In the genomic region with DNA sequence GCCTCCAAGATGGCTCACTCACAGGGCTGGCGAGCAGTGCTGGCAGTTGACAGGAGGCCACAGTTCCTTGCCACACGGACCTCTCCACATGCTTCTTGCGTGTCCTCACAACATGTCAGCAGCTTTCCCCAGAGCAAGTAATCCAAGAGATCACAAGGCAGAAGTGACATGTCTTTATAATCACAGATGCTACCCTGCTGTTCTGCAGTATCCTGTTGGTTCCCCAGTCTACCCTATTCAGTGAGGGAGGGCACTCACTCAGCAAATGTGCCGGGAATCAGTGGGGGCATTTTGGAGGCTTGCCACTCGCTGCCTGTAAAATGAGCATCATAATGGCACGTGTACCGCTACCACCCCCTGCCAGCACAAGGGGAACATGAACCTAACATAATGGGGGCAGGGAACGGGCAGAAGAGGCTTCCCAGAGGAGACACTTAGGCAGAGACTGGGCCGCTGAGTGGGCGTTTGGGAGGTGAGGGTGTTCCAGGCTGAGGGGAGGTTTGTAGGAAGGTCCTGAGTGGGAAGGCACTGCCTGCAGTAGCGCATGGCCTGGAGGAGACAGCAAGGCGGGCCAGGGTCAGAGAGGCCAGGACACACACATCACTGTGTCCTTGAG, we compare ENCODE assay signal across 20 cellular contexts.
DNase-seq lines count a peak whose midpoint lies in the region; ATAC-seq and TF ChIP-seq lines count a peak whose summit lies in the region.
"Had no signal": no experiment of that assay in that cellular context is flagged by ENCODE, and none has a peak within 500 bp of the region (broad histone marks: within the 10 kb centered on the region; RNA-seq: fewer than 3 reads in every experiment).

No MANE protein-coding gene starts in this region.

- peaks cover 2% of the 10 kb centered on the region for H3K36me3 ChIP-seq in OCI-LY3 (replicated peaks; ENCODE audit: low read depth, low read length)
- H3K36me3 ChIP-seq: cardiac muscle cell, thoracic aorta had no signal

- peaks cover 75% of the 10 kb centered on the region for H3K4me1 ChIP-seq in OCI-LY3 (ENCODE audit: low read length)

- no peaks in the 10 kb centered on the region for H3K27me3 Mint-ChIP-seq in activated CD8-positive, alpha-beta memory T cell treated with anti-CD3 and anti-CD28 coated beads, Interleukin-2, amount 10 ng/mL, durations not matched to agents 7 days and 5 days
- no peaks in the 10 kb centered on the region for H3K27me3 Mint-ChIP-seq in stimulated activated memory B cell treated with anti-CD40 and anti-IgM and Interleukin-4, amounts not matched to agents 10 μg/mL and 1 μg/mL and 100 μg/mL, for 72 hours
- H3K27me3 Mint-ChIP-seq: CD4-positive, alpha-beta T cell; dendritic cell treated with granulocyte-macrophage colony-stimulating factor and Interleukin-4, amounts not matched to agents 40 ng/mL and 50 ng/mL, for 4 days had no signal

- DNase-seq in activated CD8-positive, alpha-beta memory T cell treated with anti-CD3 and anti-CD28 coated beads, Interleukin-2, amount 10 ng/mL, durations not matched to agents 7 days and 5 days: peak; percentile 39
- no peak for DNase-seq in activated CD8-positive, alpha-beta memory T cell treated with anti-CD3 and anti-CD28 coated beads for 24 hours
- DNase-seq in left kidney (ENCODE audit: low read depth, low spot score): peak; percentile 24
- no peak for DNase-seq in activated gamma-delta T cell treated with Interleukin-2 at 50 U/mL for 16 hours
- no peak for DNase-seq in kidney tubule cell (ENCODE audit: low spot score)
- DNase-seq in inferior parietal cortex (ENCODE audit: extremely low spot score): no peak
- DNase-seq: activated CD4-positive, CD25-positive, alpha-beta regulatory T cell treated with anti-CD3 and anti-CD28 coated beads, Interleukin-2, amount 50 U/mL, for 72 hours; CD4-positive, alpha-beta T cell; foreskin melanocyte; hypothalamus; kidney glomerular epithelial cell; NK-92 treated with Interleukin-12 subunit alpha and Interleukin-12 subunit beta, amount 100 ng/mL, for 24 hours; RPMI8226 had no signal

- no peak for ATAC-seq in activated CD8-positive, alpha-beta memory T cell treated with anti-CD3 and anti-CD28 coated beads, Interleukin-2, amount 10 ng/mL, durations not matched to agents 7 days and 5 days
- ATAC-seq in stimulated activated memory B cell treated with anti-CD40 and anti-IgM and Interleukin-4, amounts not matched to agents 10 μg/mL and 1 μg/mL and 100 μg/mL, for 72 hours: no peak

- no peaks in the 10 kb centered on the region for H4K20me1 ChIP-seq in OCI-LY3 (ENCODE audit: insufficient read depth, low read length)

- peak overlapping the region; percentile 84 for H3K27ac ChIP-seq in OCI-LY3 (ENCODE audit: low read length)
- H3K27ac ChIP-seq: cardiac muscle cell, epithelial cell of prostate, thoracic aorta had no signal

- H3K9me3 Mint-ChIP-seq in activated CD8-positive, alpha-beta memory T cell treated with anti-CD3 and anti-CD28 coated beads, Interleukin-2, amount 10 ng/mL, durations not matched to agents 7 days and 5 days (ENCODE audit: low read depth): no peaks in the 10 kb centered on the region
- H3K9me3 Mint-ChIP-seq in stimulated activated memory B cell treated with anti-CD40 and anti-IgM and Interleukin-4, amounts not matched to agents 10 μg/mL and 1 μg/mL and 100 μg/mL, for 72 hours: no peaks in the 10 kb centered on the region
- H3K9me3 Mint-ChIP-seq: CD4-positive, alpha-beta T cell; dendritic cell treated with granulocyte-macrophage colony-stimulating factor and Interleukin-4, amounts not matched to agents 40 ng/mL and 50 ng/mL, for 4 days; mesothelial cell of epicardium had no signal

- H3K4me1 Mint-ChIP-seq in activated CD8-positive, alpha-beta memory T cell treated with anti-CD3 and anti-CD28 coated beads, Interleukin-2, amount 10 ng/mL, durations not matched to agents 7 days and 5 days: peaks cover 56% of the 10 kb centered on the region
- H3K4me1 Mint-ChIP-seq in stimulated activated memory B cell treated with anti-CD40 and anti-IgM and Interleukin-4, amounts not matched to agents 10 μg/mL and 1 μg/mL and 100 μg/mL, for 72 hours: peaks cover 57% of the 10 kb centered on the region

- H3K79me2 ChIP-seq in OCI-LY3 (ENCODE audit: low read length): peaks cover 48% of the 10 kb centered on the region

- no peaks in the 10 kb centered on the region for H3K36me3 Mint-ChIP-seq in activated CD8-positive, alpha-beta memory T cell treated with anti-CD3 and anti-CD28 coated beads, Interleukin-2, amount 10 ng/mL, durations not matched to agents 7 days and 5 days
- peaks cover 5% of the 10 kb centered on the region for H3K36me3 Mint-ChIP-seq in stimulated activated memory B cell treated with anti-CD40 and anti-IgM and Interleukin-4, amounts not matched to agents 10 μg/mL and 1 μg/mL and 100 μg/mL, for 72 hours

- peak overlapping the region; percentile 39; the same call in 1 of the 2 replicates for H3K9ac ChIP-seq in OCI-LY3 (ENCODE audit: low read length)

- no peaks in the 10 kb centered on the region for H3K27me3 ChIP-seq in OCI-LY3 (ENCODE audit: low read depth, low read length)
- H3K27me3 ChIP-seq: cardiac muscle cell had no signal

- H2AFZ ChIP-seq in OCI-LY3 (ENCODE audit: low read depth, low read length): peak overlapping the region; percentile 15; the same call in 1 of the 2 replicates

- H3K4me3 ChIP-seq in OCI-LY3 (ENCODE audit: low read length): no peak overlapping the region; the same call in 1 of the 2 replicates
- H3K4me3 ChIP-seq: cardiac muscle cell, thoracic aorta had no signal

- H3K4me3 Mint-ChIP-seq in activated CD8-positive, alpha-beta memory T cell treated with anti-CD3 and anti-CD28 coated beads, Interleukin-2, amount 10 ng/mL, durations not matched to agents 7 days and 5 days: no peak overlapping the region
- no peak overlapping the region for H3K4me3 Mint-ChIP-seq in stimulated activated memory B cell treated with anti-CD40 and anti-IgM and Interleukin-4, amounts not matched to agents 10 μg/mL and 1 μg/mL and 100 μg/mL, for 72 hours
- H3K4me3 Mint-ChIP-seq: CD4-positive, alpha-beta T cell; dendritic cell treated with granulocyte-macrophage colony-stimulating factor and Interleukin-4, amounts not matched to agents 40 ng/mL and 50 ng/mL, for 4 days; mesothelial cell of epicardium had no signal

- peak overlapping the region; percentile 38 for H3K27ac Mint-ChIP-seq in activated CD8-positive, alpha-beta memory T cell treated with anti-CD3 and anti-CD28 coated beads, Interleukin-2, amount 10 ng/mL, durations not matched to agents 7 days and 5 days
- H3K27ac Mint-ChIP-seq in stimulated activated memory B cell treated with anti-CD40 and anti-IgM and Interleukin-4, amounts not matched to agents 10 μg/mL and 1 μg/mL and 100 μg/mL, for 72 hours: peak overlapping the region; percentile 87
- H3K27ac Mint-ChIP-seq: CD4-positive, alpha-beta T cell; mesothelial cell of epicardium had no signal

- H3K4me2 ChIP-seq in OCI-LY3 (ENCODE audit: low read length): peak overlapping the region; percentile 71

- CTCF ChIA-PET in activated CD8-positive, alpha-beta memory T cell treated with anti-CD3 and anti-CD28 coated beads, Interleukin-2, amount 10 ng/mL, durations not matched to agents 7 days and 5 days (lab: Charles Lee): interaction anchor here (1.3 kb wide), 1 partner anchor 8 kb away, joined by 4 read pairs; no protein-coding TSS in a partner anchor

- no peaks in the 10 kb centered on the region for H3K9me3 ChIP-seq in OCI-LY3 (ENCODE audit: insufficient read depth, low read length)
- H3K9me3 ChIP-seq: thoracic aorta had no signal

- TF ChIP-seq CTCF in OCI-LY3 (IDR thresholded peaks at IDR 0.05; ENCODE audit: low read depth, low read length): no peak

Comparison
In these comparisons a context has a peak if more than half of its experiments do, and no peak if none do; other contexts are left out.
1. DNase-seq: peak in activated CD8-positive, alpha-beta memory T cell treated with anti-CD3 and anti-CD28 coated beads, Interleukin-2, amount 10 ng/mL, durations not matched to agents 7 days and 5 days (single experiment) and left kidney (single experiment); none in activated CD8-positive, alpha-beta memory T cell treated with anti-CD3 and anti-CD28 coated beads for 24 hours (single experiment), activated gamma-delta T cell treated with Interleukin-2 at 50 U/mL for 16 hours (single experiment), kidney tubule cell (single experiment) and inferior parietal cortex (single experiment).